ENCODE assay signal across 8 cellular contexts in genomic region chr9:91771027-91771426, GRCh38.
DNase-seq lines count a peak whose midpoint lies in the region; ATAC-seq and TF ChIP-seq lines count a peak whose summit lies in the region.

No MANE protein-coding gene starts in this region.

- no peaks in the 10 kb centered on the region for H3K4me1 ChIP-seq in OCI-LY7 (ENCODE audit: insufficient read depth, low read length, poor library complexity, severe bottlenecking)
- peaks cover 6% of the 10 kb centered on the region for H3K4me1 ChIP-seq in parathyroid adenoma

- no peaks in the 10 kb centered on the region for H3K9me3 ChIP-seq in OCI-LY7 (ENCODE audit: low read length)
- H3K9me3 ChIP-seq in parathyroid adenoma (ENCODE audit: control insufficient read depth, low read length), result no peaks in the 10 kb centered on the region

- intact Hi-C loops in OCI-LY7 (cut with micrococcal nuclease; ENCODE audit: unreplicated experiment), result loop anchor here (10.0 kb wide), 3 partner anchors 114 to 264 kb away; partner anchors contain the start of gene ROR2

- no peaks in the 10 kb centered on the region for H3K9me2 ChIP-seq in OCI-LY7 (ENCODE audit: insufficient read depth, low read length)

- CTCF ChIA-PET in OCI-LY7 (lab: Charles Lee; ENCODE audit: unreplicated experiment), result interaction anchor here (1.2 kb wide), 1 partner anchor 13 kb away, joined by 3 read pairs; no protein-coding TSS in a partner anchor

- no peaks in the 10 kb centered on the region for H3K27me3 ChIP-seq in parathyroid adenoma (ENCODE audit: control insufficient read depth, insufficient read depth, low read length)

- H3K79me2 ChIP-seq in OCI-LY7 (ENCODE audit: insufficient read depth, low read depth, low read length) (no peaks in the 10 kb centered on the region), parathyroid adenoma (peaks cover 5% of the 10 kb centered on the region)

- H2AFZ ChIP-seq in OCI-LY7 (ENCODE audit: low read length), result no peak overlapping the region
- no peak overlapping the region for H2AFZ ChIP-seq in parathyroid adenoma

- TF ChIP-seq CTCF in GM12864 (IDR thresholded peaks at IDR 0.05; ENCODE audit: low read depth, low read length, missing control alignments), result peak; percentile 7
- 0 out of 2 replicates have a peak, but pooled peaks have one; percentile 22 for TF ChIP-seq CTCF in OCI-LY7 (conservative IDR thresholded peaks at IDR 0.05; ENCODE audit: low read length)
- peak; percentile 18 for TF ChIP-seq CTCF in parathyroid adenoma (IDR thresholded peaks at IDR 0.05)

- no peak overlapping the region for H3K27ac ChIP-seq in OCI-LY7 (ENCODE audit: low read depth, low read length, poor library complexity, severe bottlenecking)
- H3K27ac ChIP-seq in parathyroid adenoma, result peak overlapping the region; percentile 29

- no TSS peak for BruUV-seq in OCI-LY7 (replicated peaks; lab: Mats Ljungman, UMichigan)

- H3K36me3 ChIP-seq in OCI-LY7 (ENCODE audit: insufficient read depth, low read length) (no peaks in the 10 kb centered on the region), parathyroid adenoma (ENCODE audit: control insufficient read depth, insufficient read depth, low read length) (no peaks in the 10 kb centered on the region)

- H3K4me3 ChIP-seq in GM12864 (ENCODE audit: low read depth, low read length) (no peak overlapping the region), OCI-LY7 (ENCODE audit: low read depth, low read length, poor library complexity, severe bottlenecking) (no peak overlapping the region), parathyroid adenoma (ENCODE audit: low read depth, low read length) (no peak overlapping the region)

- ATAC-seq in GM21825 (IDR thresholded peaks at IDR 0.05; ENCODE audit: unreplicated experiment) (no peak), HG02571 (IDR thresholded peaks at IDR 0.05; ENCODE audit: unreplicated experiment) (no peak)

- POLR2A ChIA-PET in OCI-LY7 (lab: Charles Lee), result no interaction called here

- no peak overlapping the region for H3K9ac ChIP-seq in parathyroid adenoma

- no peaks in the 10 kb centered on the region for H4K20me1 ChIP-seq in OCI-LY7 (ENCODE audit: insufficient read depth, low read length)

- DNase-seq in GM12864 (ENCODE audit: low read depth) (no peak), OCI-LY7 (ENCODE audit: low spot score) (peak; percentile 6), fibroblast of peridontal ligament (ENCODE audit: extremely low read depth) (peak; percentile 88), GM19238 (ENCODE audit: insufficient read length, low spot score) (no peak), SHP77 treated with DMSO at 0.1 percent for 48 hours (lab: John Stamatoyannopoulos, UW) (no peak)

- H3K4me2 ChIP-seq in OCI-LY7 (ENCODE audit: low read length) (no peak overlapping the region), parathyroid adenoma (ENCODE audit: low read length) (no peak overlapping the region)

Comparison
In these comparisons a context has a peak if more than half of its experiments do, and no peak if none do; other contexts are left out.
1. DNase-seq: peak in OCI-LY7 (single experiment) and fibroblast of peridontal ligament (single experiment); none in GM12864 (single experiment), GM19238 (single experiment) and SHP77 treated with DMSO at 0.1 percent for 48 hours (single experiment).
2. Peak in every context shown above with its lines, with median percentiles within 50 percentile points of each other: CTCF ChIP-seq.